In the genomic region with DNA sequence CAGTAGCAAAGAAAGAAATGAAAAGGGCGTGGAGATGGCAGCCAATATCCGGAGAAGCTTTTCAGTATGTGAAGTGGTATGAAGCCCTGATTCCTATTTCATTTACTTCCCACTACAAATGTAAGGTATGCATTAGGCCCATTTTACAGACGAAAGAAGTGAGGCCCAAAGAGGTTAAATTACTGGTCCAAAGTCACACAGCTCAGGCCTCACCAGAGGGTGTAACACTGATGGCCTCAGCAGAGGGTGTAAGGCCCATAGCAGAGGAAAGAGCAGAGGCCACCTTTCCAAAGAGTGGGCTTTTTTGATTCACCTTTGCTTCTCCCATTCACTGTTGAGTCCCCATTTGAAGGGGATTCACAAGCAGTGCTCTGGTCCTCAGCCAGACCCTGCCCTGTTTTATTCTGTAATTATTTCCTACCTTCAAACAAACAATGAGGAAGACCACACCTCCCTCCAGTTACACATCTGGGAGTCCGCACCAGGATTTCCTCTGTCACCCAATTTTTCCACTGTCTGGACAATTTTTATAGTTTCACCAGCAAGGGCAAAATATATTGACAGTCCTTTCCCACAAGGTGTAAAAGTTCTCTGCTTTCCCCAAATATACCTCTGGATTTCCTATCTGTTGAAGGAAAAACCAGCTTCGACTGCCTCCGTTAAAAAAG, we compare ENCODE assay signal across 22 cellular contexts.
"Had no signal": no experiment of that assay in that cellular context is flagged by ENCODE, and none has a peak within 500 bp of the region (broad histone marks: within the 10 kb centered on the region; RNA-seq: fewer than 3 reads in every experiment).

No MANE protein-coding gene starts in this region.

- H3K36me3 Mint-ChIP-seq: activated naive CD4-positive, alpha-beta T cell treated with anti-CD3 and anti-CD28 coated beads, Interleukin-2, amount 50 U/mL, for 72 hours; memory B cell had no signal

- H3K4me1 ChIP-seq: testis had no signal

- H3K4me1 Mint-ChIP-seq: activated CD4-positive, alpha-beta memory T cell treated with anti-CD3 and anti-CD28 coated beads, Interleukin-2, amount 10 ng/mL, durations not matched to agents 7 days and 5 days; activated CD4-positive, alpha-beta T cell treated with anti-CD3 and anti-CD28 coated beads, Interleukin-2, amount 10 ng/mL, durations not matched to agents 24 days and 14 days had no signal

- DNase-seq: activated CD4-positive, alpha-beta memory T cell treated with anti-CD3 and anti-CD28 coated beads, Interleukin-2, amount 10 ng/mL, durations not matched to agents 7 days and 5 days; activated CD4-positive, alpha-beta T cell treated with anti-CD3 and anti-CD28 coated beads, Interleukin-2, amount 10 ng/mL, durations not matched to agents 24 days and 14 days; activated CD4-positive, CD25-positive, alpha-beta regulatory T cell; activated gamma-delta T cell treated with Interleukin-2 at 50 U/mL for 16 hours; brain microvascular endothelial cell; central memory CD4-positive, alpha-beta T cell; esophagus squamous epithelium; head of caudate nucleus; nephron progenitor cell; nucleus accumbens; stimulated activated CD4-positive, alpha-beta T cell treated with anti-CD3 and anti-CD28 coated beads, Interleukin-15, amount 100 ng/mL, for 24 hours; stimulated activated naive B cell treated with anti-CD40 and anti-IgM and Interleukin-4, amounts not matched to agents 10 μg/mL and 1 μg/mL and 100 μg/mL, for 72 hours; SW 1271; T-helper 17 cell; testis had no signal

- H3K4me3 ChIP-seq: esophagus squamous epithelium, gastroesophageal sphincter, smooth muscle cell, testis had no signal

- H3K4me2 ChIP-seq: smooth muscle cell had no signal

- H3K9me3 ChIP-seq: esophagus squamous epithelium, gastroesophageal sphincter, testis had no signal

- H3K27ac ChIP-seq: brain microvascular endothelial cell, esophagus squamous epithelium, testis had no signal

- ATAC-seq: activated naive CD4-positive, alpha-beta T cell treated with anti-CD3 and anti-CD28 coated beads, Interleukin-2, amount 50 U/mL, for 72 hours; gastroesophageal sphincter; sciatic nerve; stimulated activated naive B cell treated with anti-CD40 and anti-IgM and Interleukin-4, amounts not matched to agents 10 μg/mL and 1 μg/mL and 100 μg/mL, for 72 hours; T-helper 17 cell had no signal

- FAIRE-seq: islet of Langerhans had no signal

- H3K36me3 ChIP-seq: brain microvascular endothelial cell, esophagus squamous epithelium, gastroesophageal sphincter had no signal

- H3K27me3 ChIP-seq: brain microvascular endothelial cell, esophagus squamous epithelium, gastroesophageal sphincter, testis had no signal

- H3K27ac Mint-ChIP-seq: activated CD4-positive, alpha-beta memory T cell treated with anti-CD3 and anti-CD28 coated beads, Interleukin-2, amount 10 ng/mL, durations not matched to agents 7 days and 5 days; activated CD4-positive, alpha-beta T cell treated with anti-CD3 and anti-CD28 coated beads, Interleukin-2, amount 10 ng/mL, durations not matched to agents 24 days and 14 days; activated naive CD4-positive, alpha-beta T cell treated with anti-CD3 and anti-CD28 coated beads, Interleukin-2, amount 50 U/mL, for 72 hours; activated T-helper 1 cell treated with anti-CD3 and anti-CD28 coated beads, Interleukin-12 subunit alpha, Interleukin-12 subunit beta, Interleukin-2, Interleukin-4 antibody, amounts not matched to agents 30 ng/mL and 10 ng/mL and 1 ng/mL, durations not matched to agents 14 hours and 24 hours and 36 hours; memory B cell; stimulated activated naive B cell treated with anti-CD40 and anti-IgM and Interleukin-4, amounts not matched to agents 10 μg/mL and 1 μg/mL and 100 μg/mL, for 72 hours; T-helper 17 cell had no signal

- H3K4me3 Mint-ChIP-seq: activated CD4-positive, alpha-beta memory T cell treated with anti-CD3 and anti-CD28 coated beads, Interleukin-2, amount 10 ng/mL, durations not matched to agents 7 days and 5 days; activated CD4-positive, alpha-beta T cell treated with anti-CD3 and anti-CD28 coated beads, Interleukin-2, amount 10 ng/mL, durations not matched to agents 24 days and 14 days; activated T-helper 1 cell treated with anti-CD3 and anti-CD28 coated beads, Interleukin-12 subunit alpha, Interleukin-12 subunit beta, Interleukin-2, Interleukin-4 antibody, amounts not matched to agents 30 ng/mL and 10 ng/mL and 1 ng/mL, durations not matched to agents 14 hours and 24 hours and 36 hours; memory B cell; nephron progenitor cell; stimulated activated naive B cell treated with anti-CD40 and anti-IgM and Interleukin-4, amounts not matched to agents 10 μg/mL and 1 μg/mL and 100 μg/mL, for 72 hours; T-helper 17 cell had no signal

- H3K9me3 Mint-ChIP-seq: activated CD4-positive, alpha-beta memory T cell treated with anti-CD3 and anti-CD28 coated beads, Interleukin-2, amount 10 ng/mL, durations not matched to agents 7 days and 5 days; activated CD4-positive, alpha-beta T cell treated with anti-CD3 and anti-CD28 coated beads, Interleukin-2, amount 10 ng/mL, durations not matched to agents 24 days and 14 days; activated naive CD4-positive, alpha-beta T cell treated with anti-CD3 and anti-CD28 coated beads, Interleukin-2, amount 50 U/mL, for 72 hours; activated T-helper 1 cell treated with anti-CD3 and anti-CD28 coated beads, Interleukin-12 subunit alpha, Interleukin-12 subunit beta, Interleukin-2, Interleukin-4 antibody, amounts not matched to agents 30 ng/mL and 10 ng/mL and 1 ng/mL, durations not matched to agents 14 hours and 24 hours and 36 hours; memory B cell; nephron progenitor cell; stimulated activated naive B cell treated with anti-CD40 and anti-IgM and Interleukin-4, amounts not matched to agents 10 μg/mL and 1 μg/mL and 100 μg/mL, for 72 hours had no signal
